ENCODE assay signal across 35 cellular contexts in genomic region chr10:57460540-57460939, GRCh38.
"Had no signal": no experiment of that assay in that cellular context is flagged by ENCODE, and none has a peak within 500 bp of the region (broad histone marks: within the 10 kb centered on the region; RNA-seq: fewer than 3 reads in every experiment).

No MANE protein-coding gene starts in this region.

- DNase-seq: activated B cell treated with CpG ODN at 0.5 μM for 24 hours; activated CD4-positive, alpha-beta memory T cell treated with anti-CD3 and anti-CD28 coated beads for 36 hours; activated CD4-positive, alpha-beta T cell treated with anti-CD3 and anti-CD28 coated beads for 4 hours; activated CD4-positive, alpha-beta T cell treated with anti-CD3 and anti-CD28 coated beads, Interleukin-2, amount 10 ng/mL, durations not matched to agents 24 days and 14 days; activated CD4-positive, alpha-beta T cell treated with anti-CD3 and anti-CD28 coated beads, Interleukin-2, amount 50 U/mL, for 1 hour; activated CD4-positive, alpha-beta T cell treated with anti-CD3 and anti-CD28 coated beads, Interleukin-2, amount 50 U/mL, for 4 hours; activated CD4-positive, CD25-positive, alpha-beta regulatory T cell treated with anti-CD3 and anti-CD28 coated beads, Interleukin-2, amount 50 U/mL, for 72 hours; activated CD8-positive, alpha-beta memory T cell treated with anti-CD3 and anti-CD28 coated beads, Interleukin-2, amount 50 U/mL, for 4 hours; activated CD8-positive, alpha-beta T cell treated with anti-CD3 and anti-CD28 coated beads for 36 hours; activated gamma-delta T cell; activated naive CD4-positive, alpha-beta T cell treated with anti-CD3 and anti-CD28 coated beads, Interleukin-2, amount 10 ng/mL, durations not matched to agents 7 days and 5 days; activated naive CD4-positive, alpha-beta T cell treated with Interleukin-2 at 50 U/mL for 16 hours; activated naive CD8-positive, alpha-beta T cell treated with anti-CD3 and anti-CD28 coated beads, Interleukin-2, amount 10 ng/mL, durations not matched to agents 7 days and 5 days; activated naive CD8-positive, alpha-beta T cell treated with anti-CD3 and anti-CD28 coated beads, Interleukin-2, amount 50 U/mL, for 24 hours; activated T-cell treated with anti-CD3 and anti-CD28 coated beads for 4 hours; activated T-cell treated with anti-CD3 and anti-CD28 coated beads, Interleukin-2, amount 50 U/mL, for 1 hour; activated T-cell treated with anti-CD3 and anti-CD28 coated beads, Interleukin-2, amount 50 U/mL, for 4 hours; activated T-cell treated with anti-CD3 and anti-CD28 coated beads, Interleukin-2, amount 50 U/mL, for 72 hours; amygdala; anterior cingulate cortex; central memory CD4-positive, alpha-beta T cell; T-helper 1 cell; T-helper 2 cell; T-helper 9 cell had no signal

- H3K4me1 Mint-ChIP-seq: activated B cell treated with CpG ODN at 0.5 μM for 24 hours; activated CD4-positive, alpha-beta T cell treated with anti-CD3 and anti-CD28 coated beads, Interleukin-2, amount 10 ng/mL, durations not matched to agents 24 days and 14 days; activated naive CD4-positive, alpha-beta T cell treated with anti-CD3 and anti-CD28 coated beads, Interleukin-2, amount 10 ng/mL, durations not matched to agents 7 days and 5 days; activated naive CD4-positive, alpha-beta T cell treated with anti-CD3 and anti-CD28 coated beads, Interleukin-2, amount 50 U/mL, for 24 hours; activated naive CD8-positive, alpha-beta T cell treated with anti-CD3 and anti-CD28 coated beads, Interleukin-2, amount 10 ng/mL, durations not matched to agents 7 days and 5 days; activated naive CD8-positive, alpha-beta T cell treated with anti-CD3 and anti-CD28 coated beads, Interleukin-2, amount 50 U/mL, for 24 hours; activated T-helper 17 cell treated with anti-CD3 and anti-CD28 coated beads, Interleukin-2, amount 50 U/mL, for 72 hours; brain had no signal

- H3K27me3 Mint-ChIP-seq: activated B cell treated with CpG ODN at 0.5 μM for 24 hours; activated CD4-positive, alpha-beta memory T cell treated with anti-CD3 and anti-CD28 coated beads for 36 hours; activated CD4-positive, alpha-beta T cell treated with anti-CD3 and anti-CD28 coated beads, Interleukin-2, amount 10 ng/mL, durations not matched to agents 24 days and 14 days; activated CD8-positive, alpha-beta T cell treated with anti-CD3 and anti-CD28 coated beads for 36 hours; activated naive CD4-positive, alpha-beta T cell treated with anti-CD3 and anti-CD28 coated beads, Interleukin-2, amount 10 ng/mL, durations not matched to agents 7 days and 5 days; activated naive CD4-positive, alpha-beta T cell treated with anti-CD3 and anti-CD28 coated beads, Interleukin-2, amount 50 U/mL, for 24 hours; activated naive CD8-positive, alpha-beta T cell; activated naive CD8-positive, alpha-beta T cell treated with anti-CD3 and anti-CD28 coated beads, Interleukin-2, amount 10 ng/mL, durations not matched to agents 7 days and 5 days; activated naive CD8-positive, alpha-beta T cell treated with anti-CD3 and anti-CD28 coated beads, Interleukin-2, amount 50 U/mL, for 24 hours; activated T-helper 17 cell treated with anti-CD3 and anti-CD28 coated beads, Interleukin-2, amount 50 U/mL, for 72 hours; brain had no signal

- H3K9me3 ChIP-seq: ascending aorta had no signal

- H3K4me1 ChIP-seq: ascending aorta had no signal

- H3K4me3 ChIP-seq: ascending aorta had no signal

- H3K36me3 ChIP-seq: ascending aorta had no signal

- FAIRE-seq: colon, TTC549 had no signal

- H3K27ac ChIP-seq: ascending aorta, VCaP had no signal

- H3K4me3 Mint-ChIP-seq: activated B cell treated with CpG ODN at 0.5 μM for 24 hours; activated CD4-positive, alpha-beta memory T cell treated with anti-CD3 and anti-CD28 coated beads for 36 hours; activated CD4-positive, alpha-beta T cell treated with anti-CD3 and anti-CD28 coated beads, Interleukin-2, amount 10 ng/mL, durations not matched to agents 24 days and 14 days; activated CD8-positive, alpha-beta T cell treated with anti-CD3 and anti-CD28 coated beads for 36 hours; activated naive CD4-positive, alpha-beta T cell treated with anti-CD3 and anti-CD28 coated beads, Interleukin-2, amount 10 ng/mL, durations not matched to agents 7 days and 5 days; activated naive CD4-positive, alpha-beta T cell treated with anti-CD3 and anti-CD28 coated beads, Interleukin-2, amount 50 U/mL, for 24 hours; activated naive CD8-positive, alpha-beta T cell; activated naive CD8-positive, alpha-beta T cell treated with anti-CD3 and anti-CD28 coated beads, Interleukin-2, amount 10 ng/mL, durations not matched to agents 7 days and 5 days; activated naive CD8-positive, alpha-beta T cell treated with anti-CD3 and anti-CD28 coated beads, Interleukin-2, amount 50 U/mL, for 24 hours; activated T-cell treated with anti-CD3 and anti-CD28 coated beads, Interleukin-2, amount 50 U/mL, for 4 hours; activated T-cell treated with anti-CD3 and anti-CD28 coated beads, Interleukin-2, amount 50 U/mL, for 72 hours; activated T-helper 1 cell treated with anti-CD3 and anti-CD28 coated beads, Interleukin-12 subunit alpha, Interleukin-12 subunit beta, Interleukin-2, Interleukin-4 antibody, amounts not matched to agents 30 ng/mL and 10 ng/mL and 1 ng/mL, durations not matched to agents 14 hours and 24 hours and 36 hours; activated T-helper 17 cell treated with anti-CD3 and anti-CD28 coated beads, Interleukin-2, amount 50 U/mL, for 72 hours; brain; T-helper 1 cell treated with Interleukin-12 subunit alpha and Interleukin-12 subunit beta and Interleukin-4 antibody, amounts not matched to agents 30 μg/mL and 1 μg/mL, for 36 hours; T-helper 2 cell treated with Interferon-gamma antibody and Interleukin-4, amounts not matched to agents 5 μg/mL and 100 μg/mL, for 36 hours had no signal

- H3K9me3 Mint-ChIP-seq: activated B cell treated with CpG ODN at 0.5 μM for 24 hours; activated CD4-positive, alpha-beta T cell treated with anti-CD3 and anti-CD28 coated beads, Interleukin-2, amount 10 ng/mL, durations not matched to agents 24 days and 14 days; activated CD8-positive, alpha-beta T cell treated with anti-CD3 and anti-CD28 coated beads for 36 hours; activated naive CD4-positive, alpha-beta T cell treated with anti-CD3 and anti-CD28 coated beads, Interleukin-2, amount 10 ng/mL, durations not matched to agents 7 days and 5 days; activated T-cell treated with anti-CD3 and anti-CD28 coated beads, Interleukin-2, amount 50 U/mL, for 4 hours; activated T-helper 1 cell treated with anti-CD3 and anti-CD28 coated beads, Interleukin-12 subunit alpha, Interleukin-12 subunit beta, Interleukin-2, Interleukin-4 antibody, amounts not matched to agents 30 ng/mL and 10 ng/mL and 1 ng/mL, durations not matched to agents 14 hours and 24 hours and 36 hours; brain; T-helper 1 cell treated with Interleukin-12 subunit alpha and Interleukin-12 subunit beta and Interleukin-4 antibody, amounts not matched to agents 30 μg/mL and 1 μg/mL, for 36 hours had no signal

- H3K27me3 ChIP-seq: ascending aorta had no signal

- H3K36me3 Mint-ChIP-seq: activated CD4-positive, alpha-beta memory T cell treated with anti-CD3 and anti-CD28 coated beads for 36 hours; activated naive CD4-positive, alpha-beta T cell treated with anti-CD3 and anti-CD28 coated beads, Interleukin-2, amount 10 ng/mL, durations not matched to agents 7 days and 5 days; activated naive CD4-positive, alpha-beta T cell treated with anti-CD3 and anti-CD28 coated beads, Interleukin-2, amount 50 U/mL, for 24 hours; activated naive CD8-positive, alpha-beta T cell; activated naive CD8-positive, alpha-beta T cell treated with anti-CD3 and anti-CD28 coated beads, Interleukin-2, amount 10 ng/mL, durations not matched to agents 7 days and 5 days; brain had no signal

- ATAC-seq: activated CD8-positive, alpha-beta T cell treated with anti-CD3 and anti-CD28 coated beads for 36 hours; activated naive CD8-positive, alpha-beta T cell treated with anti-CD3 and anti-CD28 coated beads, Interleukin-2, amount 50 U/mL, for 24 hours; activated T-cell treated with anti-CD3 and anti-CD28 coated beads, Interleukin-2, amount 50 U/mL, for 4 hours; activated T-cell treated with anti-CD3 and anti-CD28 coated beads, Interleukin-2, amount 50 U/mL, for 72 hours; activated T-helper 17 cell treated with anti-CD3 and anti-CD28 coated beads, Interleukin-2, amount 50 U/mL, for 72 hours had no signal

- H3K27ac Mint-ChIP-seq: activated B cell treated with CpG ODN at 0.5 μM for 24 hours; activated CD4-positive, alpha-beta memory T cell treated with anti-CD3 and anti-CD28 coated beads for 36 hours; activated CD4-positive, alpha-beta T cell treated with anti-CD3 and anti-CD28 coated beads, Interleukin-2, amount 10 ng/mL, durations not matched to agents 24 days and 14 days; activated CD8-positive, alpha-beta T cell treated with anti-CD3 and anti-CD28 coated beads for 36 hours; activated naive CD4-positive, alpha-beta T cell treated with anti-CD3 and anti-CD28 coated beads, Interleukin-2, amount 10 ng/mL, durations not matched to agents 7 days and 5 days; activated naive CD4-positive, alpha-beta T cell treated with anti-CD3 and anti-CD28 coated beads, Interleukin-2, amount 50 U/mL, for 24 hours; activated naive CD8-positive, alpha-beta T cell; activated naive CD8-positive, alpha-beta T cell treated with anti-CD3 and anti-CD28 coated beads, Interleukin-2, amount 10 ng/mL, durations not matched to agents 7 days and 5 days; activated naive CD8-positive, alpha-beta T cell treated with anti-CD3 and anti-CD28 coated beads, Interleukin-2, amount 50 U/mL, for 24 hours; activated T-cell treated with anti-CD3 and anti-CD28 coated beads, Interleukin-2, amount 50 U/mL, for 72 hours; activated T-helper 1 cell treated with anti-CD3 and anti-CD28 coated beads, Interleukin-12 subunit alpha, Interleukin-12 subunit beta, Interleukin-2, Interleukin-4 antibody, amounts not matched to agents 30 ng/mL and 10 ng/mL and 1 ng/mL, durations not matched to agents 14 hours and 24 hours and 36 hours; activated T-helper 17 cell treated with anti-CD3 and anti-CD28 coated beads, Interleukin-2, amount 50 U/mL, for 72 hours; brain; T-helper 1 cell treated with Interleukin-12 subunit alpha and Interleukin-12 subunit beta and Interleukin-4 antibody, amounts not matched to agents 30 μg/mL and 1 μg/mL, for 36 hours; T-helper 2 cell treated with Interferon-gamma antibody and Interleukin-4, amounts not matched to agents 5 μg/mL and 100 μg/mL, for 36 hours had no signal
